ENCODE assay signal across 8 cellular contexts in genomic region chr12:56271031-56271430, GRCh38. TPM values are rescaled to one million over a fixed set of nuclear protein-coding genes. Genes with fewer than 3 reads are reported as not detected.
DNase-seq lines count a peak whose midpoint lies in the region; ATAC-seq, FAIRE-seq and TF ChIP-seq lines count a peak whose summit lies in the region.

No MANE protein-coding gene starts in this region.

- BruUV-seq in Caco-2 (replicated peaks; lab: Mats Ljungman, UMichigan): no TSS peak

- H3K4me1 Mint-ChIP-seq in Caco-2 (ENCODE audit: low read depth, unreplicated experiment): peaks cover 6% of the 10 kb centered on the region
- H3K4me1 Mint-ChIP-seq in astrocyte (ENCODE audit: low read depth, unreplicated experiment): peaks cover 7% of the 10 kb centered on the region

- no peak for ATAC-seq in HG03354 (IDR thresholded peaks at IDR 0.05; ENCODE audit: poor library complexity, severe bottlenecking, unreplicated experiment)

- no peaks in the 10 kb centered on the region for H3K4me1 ChIP-seq in Caco-2
- H3K4me1 ChIP-seq in astrocyte (ENCODE audit: insufficient read depth, low read length): peaks cover 5% of the 10 kb centered on the region
- peaks cover 2 to 61% (median 48%) of the 10 kb centered on the region in 4 donors for H3K4me1 ChIP-seq in liver (ENCODE audit: control insufficient read depth in 4 of 4, insufficient read depth in 4 of 4, low read length in 3 of 4)

- no peaks in the 10 kb centered on the region for H3K9me3 Mint-ChIP-seq in Caco-2 (ENCODE audit: unreplicated experiment)
- H3K9me3 Mint-ChIP-seq in astrocyte (ENCODE audit: unreplicated experiment): no peaks in the 10 kb centered on the region

- peaks cover 64% of the 10 kb centered on the region for H3K36me3 Mint-ChIP-seq in Caco-2 (ENCODE audit: insufficient read depth, unreplicated experiment)
- peaks cover 10% of the 10 kb centered on the region for H3K36me3 Mint-ChIP-seq in astrocyte (ENCODE audit: low read depth, unreplicated experiment)

- intact Hi-C loops in Caco-2 (cut with micrococcal nuclease; ENCODE audit: unreplicated experiment): loop anchor here (5.0 kb wide), 1 partner anchor 79 kb away; no protein-coding TSS in a partner anchor

- no peak overlapping the region for H2AFZ ChIP-seq in astrocyte (ENCODE audit: low read depth, low read length)

- TF ChIP-seq CTCF in Caco-2 (IDR thresholded peaks at IDR 0.05; ENCODE audit: insufficient read depth in 1 of 2, low read depth in 1 of 2, low read length in 1 of 2, severe bottlenecking in 1 of 2, unreplicated experiment in 1 of 2) (peak; percentile 25 to 53), astrocyte (IDR thresholded peaks at IDR 0.05; ENCODE audit: insufficient read depth, low read depth, low read length) (peak; percentile 44), liver (IDR thresholded peaks at IDR 0.05; ENCODE audit: low read depth, low read length, missing input control) (peak; percentile 9)

- H3K27me3 ChIP-seq in Caco-2 (replicated peaks; ENCODE audit: control insufficient read depth, insufficient read depth, low read length) (no peaks in the 10 kb centered on the region), astrocyte (ENCODE audit: insufficient read depth, low read length) (no peaks in the 10 kb centered on the region), liver (ENCODE audit: control insufficient read depth in 4 of 4, insufficient read depth in 4 of 4, low read length in 3 of 4) (no peaks in the 10 kb centered on the region)

- no peak overlapping the region for H3K27ac ChIP-seq in astrocyte (ENCODE audit: low read depth, low read length)
- no peak overlapping the region for H3K27ac ChIP-seq in liver (ENCODE audit: low read depth in 1 of 2, low read length in 2 of 2)

- POLR2A ChIA-PET in Caco-2 (lab: Charles Lee): no interaction called here

- TF ChIP-seq RAD21 in liver (IDR thresholded peaks at IDR 0.05): peak; percentile 28 to 44

- H3K27ac Mint-ChIP-seq in Caco-2 (ENCODE audit: unreplicated experiment) (no peak overlapping the region), astrocyte (ENCODE audit: unreplicated experiment) (no peak overlapping the region)

- H3K36me3 ChIP-seq in Caco-2 (ENCODE audit: control insufficient read depth, insufficient read depth, low read length) (no peaks in the 10 kb centered on the region; the same call in none of the 2 replicates), astrocyte (ENCODE audit: insufficient read depth, low read length) (peaks cover 38% of the 10 kb centered on the region), liver (ENCODE audit: control insufficient read depth in 4 of 4, insufficient read depth in 3 of 4, low read depth in 1 of 4, low read length in 3 of 4) (peaks cover 4 to 38% (median 33%) of the 10 kb centered on the region in 4 donors)

- H4K20me1 ChIP-seq in astrocyte (ENCODE audit: insufficient read depth, low read length): peaks cover 4% of the 10 kb centered on the region

- no peaks in the 10 kb centered on the region for H3K27me3 Mint-ChIP-seq in Caco-2 (ENCODE audit: insufficient read depth, unreplicated experiment)
- H3K27me3 Mint-ChIP-seq in astrocyte (ENCODE audit: low read depth, unreplicated experiment): no peaks in the 10 kb centered on the region

- H3K4me3 Mint-ChIP-seq in Caco-2 (ENCODE audit: unreplicated experiment) (no peak overlapping the region), astrocyte (ENCODE audit: unreplicated experiment) (no peak overlapping the region)

- no peak overlapping the region for H3K9ac ChIP-seq in astrocyte (ENCODE audit: low read length)
- no peak overlapping the region for H3K9ac ChIP-seq in liver (ENCODE audit: low read depth in 1 of 2, low read length in 2 of 2)

- H3K4me2 ChIP-seq in astrocyte (ENCODE audit: low read length): no peak overlapping the region

- H3K4me3 ChIP-seq in Caco-2 (ENCODE audit: low read depth, low read length) (no peak overlapping the region), astrocyte (ENCODE audit: insufficient read depth, low read depth, low read length) (no peak overlapping the region), liver (ENCODE audit: low read depth in 1 of 3, low read length in 3 of 3) (no peak overlapping the region)

- CTCF ChIA-PET in Caco-2 (lab: Charles Lee): interaction anchor here (1.3 kb wide), 1 partner anchor 65 kb away, joined by 3 read pairs; no protein-coding TSS in a partner anchor

- WGBS in liver: 11% methylated on average over 1 of the region's 1 CpG

- no peaks in the 10 kb centered on the region for H3K79me2 ChIP-seq in astrocyte (ENCODE audit: insufficient read depth, low read length)

- H3K9me3 ChIP-seq in Caco-2 (no peaks in the 10 kb centered on the region), astrocyte (ENCODE audit: insufficient read depth, low read depth, low read length) (no peaks in the 10 kb centered on the region), liver (ENCODE audit: control insufficient read depth in 4 of 4, low read length in 3 of 4) (no peaks in the 10 kb centered on the region)

- no peak for DNase-seq in Caco-2
- DNase-seq in HPDE6-E6E7 (ENCODE audit: extremely low spot score): peak; percentile 38
- DNase-seq in astrocyte (ENCODE audit: low read depth): no peak
- no peak for DNase-seq in DMS153 treated with DMSO at 0.1 percent for 48 hours (lab: John Stamatoyannopoulos, UW; ENCODE audit: unreplicated experiment)
- no peak for DNase-seq in hypothalamus (lab: John Stamatoyannopoulos, UW)
- DNase-seq in H4 (ENCODE audit: low spot score): no peak

- FAIRE-seq in astrocyte (lab: Jason Lieb, UNC): no peak

TF ChIP-seq in liver, 16 proteins besides CTCF, POLR2A, EP300 and RAD21 (continues in another document):
- TF ChIP-seq HNF4A (conservative IDR thresholded peaks at IDR 0.05): no peak
- TF ChIP-seq SP1 (IDR thresholded peaks at IDR 0.05): no peak
- no peak for TF ChIP-seq YY1 (IDR thresholded peaks at IDR 0.05)
- no peak for TF ChIP-seq TAF1 (conservative IDR thresholded peaks at IDR 0.05)
- no peak for TF ChIP-seq JUND (IDR thresholded peaks at IDR 0.05)
- no peak for TF ChIP-seq HNF4G (IDR thresholded peaks at IDR 0.05)
- no peak for TF ChIP-seq NR2F2 (IDR thresholded peaks at IDR 0.05)
- no peak for TF ChIP-seq GABPA (IDR thresholded peaks at IDR 0.05 in 1 of 2, conservative IDR thresholded peaks at IDR 0.05 in 1 of 2)
- no peak for TF ChIP-seq MAX (IDR thresholded peaks at IDR 0.05)
- no peak for TF ChIP-seq ATF3 (IDR thresholded peaks at IDR 0.05)
- TF ChIP-seq FOXA1 (IDR thresholded peaks at IDR 0.05): no peak
- TF ChIP-seq ZBTB33 (IDR thresholded peaks at IDR 0.05): no peak
- no peak for TF ChIP-seq FOXA2 (IDR thresholded peaks at IDR 0.05)
- TF ChIP-seq RXRA (IDR thresholded peaks at IDR 0.05): no peak
- no peak for TF ChIP-seq EGR1 (IDR thresholded peaks at IDR 0.05; ENCODE audit: low read depth in 2 of 2)

RNA-seq across cellular contexts. Expression of gene COQ10A, which starts 4.3 kb away (rescaled TPM):
- total RNA-seq in Caco-2 (2022): 16.7 and 18.4 TPM in 2 replicates
- 6.7 and 9.3 TPM in 2 replicates for total RNA-seq in astrocyte
- 10 to 100 TPM in 1 of 2 donors, 1 to 10 TPM in 1; 3.2 to 40.7 TPM for total RNA-seq in liver
- 10 to 100 TPM in 1 of 2 donors, 1 to 10 TPM in 1; 9.5 to 21.6 TPM for polyA plus RNA-seq in liver
- 4.5 and 8.1 TPM in 2 replicates for total RNA-seq in H4 (2014; rRNA removed; shearing (Covaris generic))

RNA-seq across cellular contexts. Expression of gene ANKRD52, which starts 12.8 kb away (rescaled TPM):
- 34.6 and 46.3 TPM in 2 replicates for total RNA-seq in Caco-2 (2022)
- 98.4 and 105 TPM in 2 replicates for total RNA-seq in astrocyte
- total RNA-seq in liver: 10 to 100 TPM in 1 of 2 donors, 1 to 10 TPM in 1; 8.3 to 13.6 TPM
- 10 to 100 TPM in 1 of 2 donors, 1 to 10 TPM in 1; 5.4 to 10.3 TPM for polyA plus RNA-seq in liver
- 13.4 and 15.4 TPM in 2 replicates for total RNA-seq in H4 (2014; rRNA removed; shearing (Covaris generic))

RNA-seq across cellular contexts. Expression of gene CS, which starts 29.1 kb away (rescaled TPM):
- total RNA-seq in Caco-2 (2022) (241 and 263 TPM in 2 replicates), astrocyte (171 and 212 TPM in 2 replicates), liver (10 to 100 TPM; 59.0 to 79.9 TPM)
- polyA plus RNA-seq in liver: 10 to 100 TPM; 33.8 to 36.0 TPM
- total RNA-seq in H4 (2014; rRNA removed; shearing (Covaris generic)): 122 and 155 TPM in 2 replicates

RNA-seq across cellular contexts. Expression of gene SLC39A5, which starts 41.2 kb away (rescaled TPM):
- 83.1 and 110 TPM in 2 replicates for total RNA-seq in Caco-2 (2022)
- total RNA-seq in astrocyte: 0.39 TPM in 1 of 2 replicates, not detected in the other
- 100 to 1,000 TPM; 157 to 195 TPM for total RNA-seq in liver
- 100 to 1,000 TPM; 125 to 126 TPM for polyA plus RNA-seq in liver
- not detected in 2 replicates for total RNA-seq in H4 (2014; rRNA removed; shearing (Covaris generic))

RNA-seq across cellular contexts. Expression of gene CNPY2, which starts 44.8 kb away (rescaled TPM):
- total RNA-seq in Caco-2 (2022): 204 and 208 TPM in 2 replicates
- 187 and 202 TPM in 2 replicates for total RNA-seq in astrocyte
- total RNA-seq in liver: 10 to 100 TPM; 24.6 to 68.7 TPM
- 100 to 1,000 TPM in 1 of 2 donors, 10 to 100 TPM in 1; 72.6 to 163 TPM for polyA plus RNA-seq in liver
- 142 and 167 TPM in 2 replicates for total RNA-seq in H4 (2014; rRNA removed; shearing (Covaris generic))
